32 cellular contexts compared by ENCODE assay signal in the genomic region with DNA sequence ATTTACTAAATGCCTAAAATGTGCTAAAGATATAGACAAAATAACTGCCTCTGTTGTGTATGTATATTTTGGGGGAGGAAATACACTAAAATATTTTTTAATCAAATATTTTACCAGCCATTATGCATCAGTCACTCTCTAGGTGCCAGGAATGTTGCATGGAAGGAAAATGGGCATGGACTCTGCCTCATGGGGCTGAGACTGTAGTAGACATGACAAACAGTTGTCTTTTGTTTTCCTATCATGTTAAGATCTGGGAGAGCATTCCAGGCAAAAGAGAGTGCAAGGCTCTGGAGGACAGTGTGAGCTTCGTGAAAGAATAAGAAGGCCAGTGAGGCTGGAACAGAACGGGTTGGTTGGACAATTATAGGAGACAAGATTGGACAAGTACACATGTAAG. TPM values are rescaled to one million over a fixed set of nuclear protein-coding genes. Genes with fewer than 3 reads are reported as not detected.
DNase-seq lines count a peak whose midpoint lies in the region; ATAC-seq, FAIRE-seq and TF ChIP-seq lines count a peak whose summit lies in the region.
"Had no signal": no experiment of that assay in that cellular context is flagged by ENCODE, and none has a peak within 500 bp of the region (broad histone marks: within the 10 kb centered on the region; RNA-seq: fewer than 3 reads in every experiment).

No MANE protein-coding gene starts in this region.

- TF ChIP-seq POLR2A in HCT116 (IDR thresholded peaks at IDR 0.05; ENCODE audit: borderline replicate concordance, extremely low read depth, insufficient read depth, insufficient read length), result no peak

- no peaks in the 10 kb centered on the region for H3K79me1 ChIP-seq in mesendoderm (ENCODE audit: low read length)

- no CpG with 5 or more reads among the region's 2 CpGs for WGBS in mesendoderm (ENCODE audit: extremely low coverage, insufficient coverage, low lambda C conversion rate)

- H3K27ac ChIP-seq in HCT116 (ENCODE audit: low read depth, low read length) (no peak overlapping the region), mesendoderm (ENCODE audit: low read depth, low read length) (no peak overlapping the region), upper lobe of right lung (no peak overlapping the region)
- H3K27ac ChIP-seq: heart left ventricle, HL-60, Peyer's patch, psoas muscle, sigmoid colon, transverse colon had no signal

- intact Hi-C loops in HCT116 (cut with micrococcal nuclease), result no loop called here
- intact Hi-C loops in upper lobe of right lung (cut with DNase I), result no loop called here

- no peak overlapping the region for H2BK15ac ChIP-seq in mesendoderm (replicated peaks; ENCODE audit: low read depth)

- H3K4me1 ChIP-seq in HCT116 (ENCODE audit: control insufficient read depth in 1 of 2, insufficient read depth in 2 of 2, low read length in 2 of 2) (peaks cover 0 to 8% of the 10 kb centered on the region in 2 experiments; a peak in 2 of 4 replicates), mesendoderm (ENCODE audit: control insufficient read depth, low read depth, low read length) (no peaks in the 10 kb centered on the region), upper lobe of right lung (no peaks in the 10 kb centered on the region), BE2C (no peaks in the 10 kb centered on the region)
- H3K4me1 ChIP-seq: Peyer's patch, psoas muscle, sigmoid colon had no signal

- no peak overlapping the region for H3K4ac ChIP-seq in mesendoderm (ENCODE audit: low read depth, low read length)

- no peak overlapping the region for H2AFZ ChIP-seq in HCT116 (ENCODE audit: low read depth, low read length, poor library complexity, severe bottlenecking)

- H3K9me2 ChIP-seq in HCT116 (ENCODE audit: insufficient read depth), result no peaks in the 10 kb centered on the region

- no peak overlapping the region for H3K18ac ChIP-seq in mesendoderm (ENCODE audit: low read length)

- H3K79me2 ChIP-seq in HCT116 (ENCODE audit: insufficient read depth, low read length) (no peaks in the 10 kb centered on the region), mesendoderm (ENCODE audit: control insufficient read depth, insufficient read depth, low read length) (no peaks in the 10 kb centered on the region)

- no peaks in the 10 kb centered on the region for H3K36me3 ChIP-seq in HCT116 (ENCODE audit: control insufficient read depth in 1 of 2, insufficient read depth in 2 of 2, low read length in 2 of 2)
- no peaks in the 10 kb centered on the region for H3K36me3 ChIP-seq in bronchial epithelial cell (ENCODE audit: control insufficient read depth, insufficient read depth, low read length)
- H3K36me3 ChIP-seq in mesendoderm (ENCODE audit: control insufficient read depth, insufficient read depth, low read length), result no peaks in the 10 kb centered on the region
- H3K36me3 ChIP-seq in upper lobe of right lung, result no peaks in the 10 kb centered on the region
- no peaks in the 10 kb centered on the region for H3K36me3 ChIP-seq in BE2C
- H3K36me3 ChIP-seq: heart left ventricle, Peyer's patch, sigmoid colon, transverse colon had no signal

- no peak for TF ChIP-seq RAD21 in HCT116 (IDR thresholded peaks at IDR 0.05; ENCODE audit: low read depth)

- no peak overlapping the region for H3K23ac ChIP-seq in mesendoderm (ENCODE audit: low read length)

- H2BK120ac ChIP-seq in mesendoderm (ENCODE audit: low read depth, low read length), result no peak overlapping the region

- no peak overlapping the region for H3K4me2 ChIP-seq in HCT116 (ENCODE audit: low read length)
- H3K4me2 ChIP-seq in mesendoderm (ENCODE audit: low read length), result no peak overlapping the region

- peak; percentile 9 for DNase-seq in A172 (ENCODE audit: low spot score)
- DNase-seq in HCT116 (ENCODE audit: low read depth, low spot score), result peak; percentile 38
- DNase-seq in bronchial epithelial cell (ENCODE audit: low read depth), result peak; percentile 60
- DNase-seq in mesendoderm, result peak; percentile 56
- no peak for DNase-seq in upper lobe of right lung
- no peak for DNase-seq in BE2C
- DNase-seq in NCI-H526 (lab: John Stamatoyannopoulos, UW), result no peak
- no peak for DNase-seq in NCI-H2107 treated with DMSO at 0.1 percent for 48 hours (lab: John Stamatoyannopoulos, UW; ENCODE audit: unreplicated experiment)
- DNase-seq: activated CD4-positive, CD25-positive, alpha-beta regulatory T cell; activated gamma-delta T cell treated with Interleukin-2 at 50 U/mL for 16 hours; activated naive CD8-positive, alpha-beta T cell treated with anti-CD3 and anti-CD28 coated beads, Interleukin-2, amount 10 ng/mL, durations not matched to agents 7 days and 5 days; activated T-cell treated with anti-CD3 and anti-CD28 coated beads, Interleukin-2, amount 50 U/mL, for 24 hours; aorta; CD4-positive, CD25-positive, alpha-beta regulatory T cell; heart left ventricle; midbrain; naive thymus-derived CD4-positive, alpha-beta T cell; NCI-H1417; NCI-H2029 treated with DMSO at 0.1 percent for 48 hours; NCI-H69; Peyer's patch; psoas muscle; sigmoid colon; stimulated activated CD4-positive, alpha-beta T cell treated with anti-CD3 and anti-CD28 coated beads, Interleukin-15, amount 100 ng/mL, for 24 hours; stimulated activated CD4-positive, alpha-beta T cell treated with anti-CD3 and anti-CD28 coated beads, Interleukin-4, amount 100 ng/mL, for 4 hours; T-cell; transverse colon had no signal

- RAD21 ChIA-PET in HCT116 (lab: Charles Lee; ENCODE audit: low non-redundant PET in 1 of 2, low total read pairs in 2 of 2, uncharacterized antibody in 2 of 2, unreplicated experiment in 2 of 2), result no interaction called here

- H3K9me3 ChIP-seq in HCT116 (ENCODE audit: control insufficient read depth in 1 of 2, insufficient read depth in 1 of 2, low read depth in 1 of 2, low read length in 2 of 2) (no peaks in the 10 kb centered on the region), upper lobe of right lung (no peaks in the 10 kb centered on the region), BE2C (no peaks in the 10 kb centered on the region)
- H3K9me3 ChIP-seq: Peyer's patch, psoas muscle, sigmoid colon, transverse colon had no signal

- H3K27me3 ChIP-seq in HCT116 (ENCODE audit: insufficient read depth, low read length) (peaks cover 5% of the 10 kb centered on the region; the same call in 1 of the 2 replicates), bronchial epithelial cell (ENCODE audit: control insufficient read depth, insufficient read depth, low read length) (no peaks in the 10 kb centered on the region), mesendoderm (ENCODE audit: insufficient read depth, low read length, poor library complexity) (no peaks in the 10 kb centered on the region), upper lobe of right lung (peaks cover 9% of the 10 kb centered on the region), BE2C (peaks cover 73% of the 10 kb centered on the region)
- H3K27me3 ChIP-seq: Peyer's patch had no signal

- no peak overlapping the region for H3K9ac ChIP-seq in HCT116 (ENCODE audit: low read length)
- no peak overlapping the region for H3K9ac ChIP-seq in mesendoderm (ENCODE audit: low read length)

- no TSS peak for BruUV-seq in HCT116 (replicated peaks; lab: Mats Ljungman, UMichigan)

- FAIRE-seq in bronchial epithelial cell (lab: Jason Lieb, UNC), result no peak
- FAIRE-seq: A204.1, GM18507, H1 had no signal

- CTCF ChIA-PET in HCT116 (lab: Charles Lee), result no interaction called here

- no peak overlapping the region for H4K5ac ChIP-seq in mesendoderm (ENCODE audit: low read length)

- POLR2A ChIA-PET in HCT116 (lab: Charles Lee), result interaction anchor here (0.6 kb wide), 1 partner anchor 664 kb away, joined by 3 read pairs; a partner anchor contains a TSS

- H3K4me3 ChIP-seq in HCT116 (replicated peaks in 1 of 2; ENCODE audit: low read depth in 1 of 2, low read length in 2 of 2) (no peak overlapping the region), bronchial epithelial cell (ENCODE audit: low read depth, low read length) (no peak overlapping the region), mesendoderm (ENCODE audit: low read length) (no peak overlapping the region), upper lobe of right lung (no peak overlapping the region), BE2C (ENCODE audit: low read depth, low read length) (no peak overlapping the region)
- H3K4me3 ChIP-seq: heart left ventricle, Peyer's patch, psoas muscle, sigmoid colon, transverse colon had no signal

- no peak overlapping the region for H2AK5ac ChIP-seq in mesendoderm (ENCODE audit: low read length)

- H4K8ac ChIP-seq in mesendoderm (ENCODE audit: low read depth, low read length), result no peak overlapping the region

- no peak overlapping the region for H3K56ac ChIP-seq in mesendoderm (ENCODE audit: low read length)

- H4K20me1 ChIP-seq in HCT116 (ENCODE audit: insufficient read depth), result no peaks in the 10 kb centered on the region

- TF ChIP-seq CTCF in HCT116 (IDR thresholded peaks at IDR 0.05 in 2 of 3, conservative IDR thresholded peaks at IDR 0.05 in 1 of 3; ENCODE audit: borderline replicate concordance in 1 of 3, insufficient read depth in 1 of 3, low read depth in 2 of 3, low read length in 2 of 3), result no peak
- TF ChIP-seq CTCF in bronchial epithelial cell (IDR thresholded peaks at IDR 0.05; ENCODE audit: insufficient read depth, low read length, severe bottlenecking), result no peak
- TF ChIP-seq CTCF in upper lobe of right lung (IDR thresholded peaks at IDR 0.05), result no peak
- no peak for TF ChIP-seq CTCF in BE2C (IDR thresholded peaks at IDR 0.05; ENCODE audit: low read depth, low read length)

- peak; percentile 67 for ATAC-seq in HCT116
- ATAC-seq in upper lobe of right lung, result no peak
- ATAC-seq: heart left ventricle; naive thymus-derived CD4-positive, alpha-beta T cell; psoas muscle; T-cell had no signal

- H2BK5ac ChIP-seq in mesendoderm (ENCODE audit: low read length), result no peak overlapping the region

RNA-seq across cellular contexts. Expression of a gene that starts 26.5 kb away (rescaled TPM):
- not detected in 2 replicates for total RNA-seq in A172 (2014; rRNA removed; shearing (Covaris generic))
- total RNA-seq in HCT116 (2021; ENCODE audit: unreplicated experiment) (0.64 TPM), bronchial epithelial cell (0.26 and 3.2 TPM in 2 replicates), upper lobe of right lung (0.64 TPM)
- 1.1 and 1.3 TPM in 2 replicates for polyA plus RNA-seq in HCT116 (2012)
- polyA plus RNA-seq in mesendoderm (2013, experiment 1 of 2), result 0.07 TPM
- polyA plus RNA-seq in mesendoderm (2013, experiment 2 of 2), result 0.04 TPM
- polyA plus RNA-seq in BE2C (2012; ENCODE audit: insufficient read depth, insufficient read length, low read depth), result not detected
- total RNA-seq: H1, kidney epithelial cell had no signal

RNA-seq across cellular contexts. Expression of a gene that starts 27.0 kb away (rescaled TPM):
- not detected in 2 replicates for total RNA-seq in A172 (2014; rRNA removed; shearing (Covaris generic))
- 1.8 TPM for total RNA-seq in HCT116 (2021; ENCODE audit: unreplicated experiment)
- 0.31 and 0.51 TPM in 2 replicates for polyA plus RNA-seq in HCT116 (2012)
- not detected in 2 replicates for total RNA-seq in bronchial epithelial cell
- polyA plus RNA-seq in mesendoderm (2013, experiment 1 of 2), result not detected
- polyA plus RNA-seq in mesendoderm (2013, experiment 2 of 2), result not detected
- total RNA-seq in upper lobe of right lung, result 62.8 TPM
- not detected for polyA plus RNA-seq in BE2C (2012; ENCODE audit: insufficient read depth, insufficient read length, low read depth)
- total RNA-seq: activated naive CD8-positive, alpha-beta T cell treated with anti-CD3 and anti-CD28 coated beads, Interleukin-2, amount 10 ng/mL, durations not matched to agents 7 days and 5 days; H1; kidney epithelial cell; Peyer's patch had no signal
- polyA plus RNA-seq: aorta, H1, heart left ventricle, psoas muscle had no signal

RNA-seq across cellular contexts. Expression of a gene that starts 48.2 kb away (rescaled TPM):
- total RNA-seq in A172 (2014; rRNA removed; shearing (Covaris generic)), result 20.7 and 25.0 TPM in 2 replicates
- total RNA-seq in HCT116 (2021; ENCODE audit: unreplicated experiment) (59.9 TPM), bronchial epithelial cell (25.0 and 43.1 TPM in 2 replicates), upper lobe of right lung (56.4 TPM)
- 43.9 and 67.4 TPM in 2 replicates for polyA plus RNA-seq in HCT116 (2012)
- 5.4 TPM for polyA plus RNA-seq in mesendoderm (2013, experiment 1 of 2)
- polyA plus RNA-seq in mesendoderm (2013, experiment 2 of 2), result 6.5 TPM
- polyA plus RNA-seq in BE2C (2012; ENCODE audit: insufficient read depth, insufficient read length, low read depth), result 11.9 TPM

RNA-seq across cellular contexts. Expression of a gene that starts 49.1 kb away (rescaled TPM):
- total RNA-seq in A172 (2014; rRNA removed; shearing (Covaris generic)), result not detected in 2 replicates
- not detected for total RNA-seq in HCT116 (2021; ENCODE audit: unreplicated experiment)
- polyA plus RNA-seq in HCT116 (2012), result not detected in 2 replicates
- total RNA-seq in bronchial epithelial cell, result not detected in 2 replicates
- polyA plus RNA-seq in mesendoderm (2013, experiment 1 of 2), result not detected
- 0.03 TPM for polyA plus RNA-seq in mesendoderm (2013, experiment 2 of 2)
- 51.7 TPM for total RNA-seq in upper lobe of right lung
- polyA plus RNA-seq in BE2C (2012; ENCODE audit: insufficient read depth, insufficient read length, low read depth), result not detected
- total RNA-seq: H1, kidney epithelial cell had no signal
- polyA plus RNA-seq: aorta; H1; heart left ventricle; naive thymus-derived CD4-positive, alpha-beta T cell; psoas muscle had no signal

RNA-seq across cellular contexts. Expression of a gene that starts 53.5 kb away (rescaled TPM):
- total RNA-seq in A172 (2014; rRNA removed; shearing (Covaris generic)), result 121 and 131 TPM in 2 replicates
- total RNA-seq in HCT116 (2021; ENCODE audit: unreplicated experiment) (0.96 TPM), bronchial epithelial cell (19.5 and 22.9 TPM in 2 replicates), upper lobe of right lung (86.9 TPM)
- polyA plus RNA-seq in HCT116 (2012), result 1.1 and 1.4 TPM in 2 replicates
- polyA plus RNA-seq in mesendoderm (2013, experiment 1 of 2), result 4.7 TPM
- polyA plus RNA-seq in mesendoderm (2013, experiment 2 of 2), result 3.9 TPM
- 2.6 TPM for polyA plus RNA-seq in BE2C (2012; ENCODE audit: insufficient read depth, insufficient read length, low read depth)

Comparison
In these comparisons a context has a peak if more than half of its experiments do, and no peak if none do; other contexts are left out.
1. DNase-seq: peak in A172 (single experiment), HCT116 (single experiment), bronchial epithelial cell (single experiment) and mesendoderm (single experiment); none in upper lobe of right lung (single experiment), BE2C (single experiment), NCI-H526 (0 of 2) and NCI-H2107 treated with DMSO at 0.1 percent for 48 hours (single experiment).
2. RNA of a gene that starts 27.0 kb away (total RNA-seq): 62.8 TPM in upper lobe of right lung (single experiment); 1.8 TPM in HCT116 (single experiment), not detected in A172 and not detected in bronchial epithelial cell; every median in the first group is over 10 times any median in the second.